31 cellular contexts compared by ENCODE assay signal in the genomic region with DNA sequence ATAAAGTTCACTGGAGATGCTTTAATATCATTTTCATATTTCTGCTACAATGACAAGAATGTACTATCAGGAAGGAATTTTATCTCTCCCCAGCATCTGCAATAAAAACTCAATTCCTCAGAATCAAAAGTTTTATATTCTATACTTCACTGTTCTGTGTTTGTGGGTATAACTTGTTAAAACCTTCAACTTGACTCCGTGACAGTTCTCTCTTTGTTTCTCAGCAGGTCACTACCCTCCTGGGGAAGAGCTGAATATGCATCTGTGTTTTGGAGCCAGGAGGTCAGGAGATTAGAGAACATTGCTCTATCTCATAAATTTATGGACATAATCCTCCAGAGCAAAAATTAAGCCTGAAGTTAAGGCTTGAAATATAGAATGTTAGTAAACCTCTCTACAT.
"Had no signal": no experiment of that assay in that cellular context is flagged by ENCODE, and none has a peak within 500 bp of the region (broad histone marks: within the 10 kb centered on the region; RNA-seq: fewer than 3 reads in every experiment).

No MANE protein-coding gene starts in this region.

- H3K9me3 ChIP-seq: left lung, lower lobe of right lung, neutrophil, ovary, right atrium auricular region, right lobe of liver, testis, thyroid gland, transverse colon, upper lobe of right lung had no signal

- H3K27ac ChIP-seq: left lung, lower lobe of right lung, neural progenitor cell, neutrophil, ovary, right atrium auricular region, right lobe of liver, testis, thyroid gland, transverse colon, upper lobe of right lung had no signal

- H3K36me3 Mint-ChIP-seq: immature natural killer cell; neural progenitor cell; stimulated activated memory B cell treated with anti-CD40 and anti-IgM and Interleukin-4, amounts not matched to agents 10 μg/mL and 1 μg/mL and 100 μg/mL, for 72 hours had no signal

- H3K27me3 ChIP-seq: left lung, neural progenitor cell, neutrophil, ovary, right atrium auricular region, right lobe of liver, testis, thyroid gland, transverse colon, upper lobe of right lung had no signal

- H3K9me3 Mint-ChIP-seq: immature natural killer cell; naive thymus-derived CD8-positive, alpha-beta T cell; stimulated activated naive CD8-positive, alpha-beta T cell treated with anti-CD3 and anti-CD28 coated beads, Interleukin-15, amount 100 ng/mL, for 72 hours had no signal

- ATAC-seq: left colon; left lung; lower lobe of right lung; naive thymus-derived CD8-positive, alpha-beta T cell; right lobe of liver; stimulated activated memory B cell treated with anti-CD40 and anti-IgM and Interleukin-4, amounts not matched to agents 10 μg/mL and 1 μg/mL and 100 μg/mL, for 72 hours; stimulated activated naive CD8-positive, alpha-beta T cell treated with anti-CD3 and anti-CD28 coated beads, Interleukin-15, amount 100 ng/mL, for 72 hours; upper lobe of right lung had no signal

- H3K4me3 Mint-ChIP-seq: immature natural killer cell; naive thymus-derived CD8-positive, alpha-beta T cell; nephron; neural progenitor cell; stimulated activated memory B cell treated with anti-CD40 and anti-IgM and Interleukin-4, amounts not matched to agents 10 μg/mL and 1 μg/mL and 100 μg/mL, for 72 hours; stimulated activated naive CD8-positive, alpha-beta T cell treated with anti-CD3 and anti-CD28 coated beads, Interleukin-15, amount 100 ng/mL, for 72 hours had no signal

- H3K4me3 ChIP-seq: left lung, lower lobe of right lung, neural progenitor cell, ovary, right atrium auricular region, right lobe of liver, smooth muscle cell, testis, thyroid gland, transverse colon, upper lobe of right lung had no signal

- H3K4me1 ChIP-seq: left lung, lower lobe of right lung, neural progenitor cell, right atrium auricular region, right lobe of liver, testis, thyroid gland, transverse colon, upper lobe of right lung had no signal

- H3K27me3 Mint-ChIP-seq: progenitor cell of endocrine pancreas had no signal

- FAIRE-seq: islet of Langerhans, kidney, urothelium cell line had no signal

- H3K36me3 ChIP-seq: left lung, lower lobe of right lung, neutrophil, ovary, right atrium auricular region, right lobe of liver, thyroid gland, transverse colon, upper lobe of right lung had no signal

- H3K27ac Mint-ChIP-seq: immature natural killer cell; naive thymus-derived CD8-positive, alpha-beta T cell; neural progenitor cell; progenitor cell of endocrine pancreas; stimulated activated memory B cell treated with anti-CD40 and anti-IgM and Interleukin-4, amounts not matched to agents 10 μg/mL and 1 μg/mL and 100 μg/mL, for 72 hours; stimulated activated naive CD8-positive, alpha-beta T cell treated with anti-CD3 and anti-CD28 coated beads, Interleukin-15, amount 100 ng/mL, for 72 hours had no signal

- H3K4me1 Mint-ChIP-seq: immature natural killer cell; stimulated activated memory B cell treated with anti-CD40 and anti-IgM and Interleukin-4, amounts not matched to agents 10 μg/mL and 1 μg/mL and 100 μg/mL, for 72 hours; stimulated activated naive CD8-positive, alpha-beta T cell treated with anti-CD3 and anti-CD28 coated beads, Interleukin-15, amount 100 ng/mL, for 72 hours had no signal

- DNase-seq: hypothalamus; immature natural killer cell; kidney; left colon; left lung; lower lobe of right lung; mammary epithelial cell; mesenchymal stem cell; naive thymus-derived CD8-positive, alpha-beta T cell; occipital lobe; ovary; right lobe of liver; stimulated activated CD4-positive, alpha-beta T cell treated with anti-CD3 and anti-CD28 coated beads, Interleukin-1b, Interleukin-23, amount 100 ng/mL, for 48 hours; stimulated activated CD4-positive, alpha-beta T cell treated with anti-CD3 and anti-CD28 coated beads, Interleukin-2, amount 100 ng/mL, for 48 hours; stimulated activated CD4-positive, alpha-beta T cell treated with anti-CD3 and anti-CD28 coated beads, Interleukin-4, amount 100 ng/mL, for 4 hours; stimulated activated CD8-positive, alpha-beta memory T cell treated with anti-CD3 and anti-CD28 coated beads, Interleukin-4, amount 100 ng/mL, for 48 hours; stimulated activated naive CD4-positive, alpha-beta T cell treated with Interleukin-2 at 50 U/mL for 16 hours; stimulated activated naive CD8-positive, alpha-beta T cell treated with anti-CD3 and anti-CD28 coated beads, Interleukin-15, amount 100 ng/mL, for 72 hours; testis; thyroid gland; transverse colon; upper lobe of right lung had no signal

- H2AFZ ChIP-seq: neural progenitor cell had no signal

- H3K4me2 ChIP-seq: neural progenitor cell, smooth muscle cell had no signal
